In genomic region chr1:150066838-150067183, GRCh38 we compare ENCODE assay signal across 8 cellular contexts. TPM values are rescaled to one million over a fixed set of nuclear protein-coding genes. Genes with fewer than 3 reads are reported as not detected.
A peak's percentile ranks its signal among the peaks of the same experiment; 100 is the strongest.
DNase-seq lines count a peak whose midpoint lies in the region; ATAC-seq, FAIRE-seq and TF ChIP-seq lines count a peak whose summit lies in the region.

No MANE protein-coding gene starts in this region.

- TF ChIP-seq POLR2A in GM12892 (IDR thresholded peaks at IDR 0.05; ENCODE audit: low read depth, low read length) = no peak
- no peak for TF ChIP-seq POLR2A in upper lobe of left lung (IDR thresholded peaks at IDR 0.05)

- H3K27ac ChIP-seq in foreskin keratinocyte (peak overlapping the region; percentile 84), upper lobe of left lung (peak overlapping the region; percentile 86 to 94 (median 94))

- peak; percentile 25 for DNase-seq in GM12892 (ENCODE audit: insufficient read length)
- peak; percentile 74 for DNase-seq in NCI-H510A treated with DMSO at 0.1 percent for 48 hours (lab: John Stamatoyannopoulos, UW)
- DNase-seq in activated T-cell treated with anti-CD3 and anti-CD28 coated beads, Interleukin-2, amount 50 U/mL, for 48 hours = peak; percentile 68 to 70
- DNase-seq in foreskin keratinocyte = no peak
- no peak for DNase-seq in omental fat pad (ENCODE audit: low spot score)
- peak; percentile 59 to 90 for DNase-seq in upper lobe of left lung
- no peak for DNase-seq in OCI-M2 (lab: John Stamatoyannopoulos, UW; ENCODE audit: unreplicated experiment)

- TF ChIP-seq CTCF in foreskin keratinocyte (conservative IDR thresholded peaks at IDR 0.05) = no peak
- TF ChIP-seq CTCF in omental fat pad (IDR thresholded peaks at IDR 0.05) = no peak
- TF ChIP-seq CTCF in upper lobe of left lung (IDR thresholded peaks at IDR 0.05) = no peak

- H3K4me1 ChIP-seq in foreskin keratinocyte = peaks cover 16% of the 10 kb centered on the region
- peaks cover 11 to 20% (median 16%) of the 10 kb centered on the region in 4 donors for H3K4me1 ChIP-seq in upper lobe of left lung

- H3K4me3 ChIP-seq in upper lobe of left lung = peak overlapping the region; percentile 68 to 86 (median 74)

- ATAC-seq in HG02759 (IDR thresholded peaks at IDR 0.05; ENCODE audit: unreplicated experiment) (peak; percentile 29), foreskin keratinocyte (peak; percentile 50), omental fat pad (ENCODE audit: low FRiP score) (peak; percentile 45), upper lobe of left lung (ENCODE audit: low FRiP score in 2 of 2) (peak; percentile 12 to 46)

- no peak for FAIRE-seq in GM12892 (lab: Jason Lieb, UNC)

- H3K27me3 ChIP-seq in foreskin keratinocyte = no peaks in the 10 kb centered on the region
- H3K27me3 ChIP-seq in upper lobe of left lung = no peaks in the 10 kb centered on the region

- no peak for TF ChIP-seq EP300 in upper lobe of left lung (IDR thresholded peaks at IDR 0.05)

- H3K9me3 ChIP-seq in upper lobe of left lung = no peaks in the 10 kb centered on the region

- peaks cover 0 to 10% (median 0%) of the 10 kb centered on the region in 4 donors for H3K36me3 ChIP-seq in upper lobe of left lung

- 0 to 1% methylated on average over 18 of the region's 18 CpGs for WGBS in upper lobe of left lung, 2 donors

RNA-seq across cellular contexts. Expression of gene VPS45, which starts 0.8 kb away (rescaled TPM):
- polyA plus RNA-seq in GM12892 (2012; ENCODE audit: missing spikeins) = 29.9 TPM
- total RNA-seq in foreskin keratinocyte (24.8 and 28.3 TPM in 2 replicates), omental fat pad (10 to 100 TPM; 18.0 to 42.1 (median 31.1) TPM), upper lobe of left lung (10 to 100 TPM; 16.3 to 50.3 (median 30.8) TPM)
- 17.3 and 18.7 TPM in 2 replicates for polyA plus RNA-seq in foreskin keratinocyte

RNA-seq across cellular contexts. Expression of gene OTUD7B, which starts 56.3 kb away (rescaled TPM):
- polyA plus RNA-seq in GM12892 (2012; ENCODE audit: missing spikeins) = 5.7 TPM
- total RNA-seq in foreskin keratinocyte = 11.5 and 11.7 TPM in 2 replicates
- 1.9 and 2.1 TPM in 2 replicates for polyA plus RNA-seq in foreskin keratinocyte
- total RNA-seq in omental fat pad = 10 to 100 TPM; 17.0 to 37.9 (median 27.5) TPM
- total RNA-seq in upper lobe of left lung = 10 to 100 TPM; 22.0 to 44.8 (median 29.8) TPM

Comparison
In these comparisons a context has a peak if more than half of its experiments do, and no peak if none do; other contexts are left out.
1. DNase-seq: peak in GM12892 (single experiment), NCI-H510A treated with DMSO at 0.1 percent for 48 hours (single experiment), activated T-cell treated with anti-CD3 and anti-CD28 coated beads, Interleukin-2, amount 50 U/mL, for 48 hours (2 of 2) and upper lobe of left lung (2 of 2); none in foreskin keratinocyte (0 of 2), omental fat pad (single experiment) and OCI-M2 (single experiment).
2. Peak in every context shown above with its lines, with median percentiles within 50 percentile points of each other: ATAC-seq.